In the genomic region with DNA sequence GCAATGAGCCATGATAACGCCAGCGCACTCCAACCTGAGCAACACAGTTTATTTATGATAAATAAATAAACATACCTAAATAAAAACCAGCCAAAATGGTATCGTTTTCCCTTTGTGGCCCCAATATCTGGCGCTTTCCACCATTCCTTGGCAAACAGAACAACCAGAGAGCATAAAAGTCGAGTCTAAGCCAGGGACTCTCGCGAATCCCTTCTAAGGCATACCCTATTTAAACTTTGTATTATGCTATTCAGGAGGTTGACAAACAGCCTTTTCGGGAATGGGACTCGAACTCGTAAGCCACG, we compare ENCODE assay signal across 1 cellular context.
TF ChIP-seq lines count a peak whose summit lies in the region.

No MANE protein-coding gene starts in this region.

TF ChIP-seq in WTC11, 78 proteins besides CTCF, POLR2A, EP300 and RAD21 (continued from another document):
- TF ChIP-seq PRDM15 (CRISPR knock-in tag; IDR thresholded peaks at IDR 0.05) (no peak), TEAD1 (CRISPR knock-in tag; IDR thresholded peaks at IDR 0.05) (no peak)
